ENCODE assay signal across 17 cellular contexts in the genomic region with DNA sequence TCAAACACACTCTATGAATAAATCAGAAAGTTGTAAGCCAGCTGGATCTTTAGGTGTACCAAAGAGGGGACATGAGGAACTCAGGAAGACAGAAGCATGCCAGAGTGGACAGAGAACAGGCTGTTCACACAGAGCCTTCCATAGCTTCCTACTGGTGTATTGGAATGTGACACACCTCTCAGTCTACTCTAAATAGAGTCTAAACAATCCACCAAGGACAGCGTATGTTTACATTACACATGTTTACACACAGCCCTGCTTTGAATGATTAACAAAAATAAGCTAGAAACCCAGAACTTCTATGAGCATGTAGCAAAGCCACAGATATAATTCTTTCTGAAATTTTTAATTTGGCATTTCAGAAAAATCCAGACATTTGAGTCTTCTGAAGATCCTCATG.
"Had no signal": no experiment of that assay in that cellular context is flagged by ENCODE, and none has a peak within 500 bp of the region (broad histone marks: within the 10 kb centered on the region; RNA-seq: fewer than 3 reads in every experiment).

No MANE protein-coding gene starts in this region.

- H3K36me3 Mint-ChIP-seq: memory B cell had no signal

- H3K36me3 ChIP-seq: neutrophil, tibial artery had no signal

- H3K27me3 Mint-ChIP-seq: activated B cell treated with CpG ODN at 0.5 μM for 24 hours; activated CD4-positive, alpha-beta memory T cell treated with anti-CD3 and anti-CD28 coated beads, Interleukin-2, amount 10 ng/mL, durations not matched to agents 7 days and 5 days; memory B cell had no signal

- DNase-seq: activated B cell treated with CpG ODN at 0.5 μM for 24 hours; activated CD4-positive, alpha-beta memory T cell treated with anti-CD3 and anti-CD28 coated beads, Interleukin-2, amount 10 ng/mL, durations not matched to agents 7 days and 5 days; activated CD4-positive, alpha-beta T cell treated with anti-CD3 and anti-CD28 coated beads for 4 hours; activated naive CD4-positive, alpha-beta T cell treated with anti-CD3 and anti-CD28 coated beads for 36 hours; activated T-cell treated with anti-CD3 and anti-CD28 coated beads, Interleukin-2, amount 50 U/mL, for 1 hour; body of pancreas; dermis blood vessel endothelial cell; effector memory CD4-positive, alpha-beta T cell; left cardiac atrium; natural killer cell; stimulated activated naive CD8-positive, alpha-beta T cell treated with anti-CD3 and anti-CD28 coated beads, Interleukin-15, Interleukin-2, amounts not matched to agents 100 U/mL and 50 U/mL, for 24 hours; substantia nigra; T-helper 9 cell; tibial artery had no signal

- ATAC-seq: body of pancreas; left cardiac atrium; natural killer cell; stimulated activated naive CD8-positive, alpha-beta T cell treated with anti-CD3 and anti-CD28 coated beads, Interleukin-15, Interleukin-2, amounts not matched to agents 100 U/mL and 50 U/mL, for 24 hours had no signal

- H3K4me3 Mint-ChIP-seq: activated B cell treated with CpG ODN at 0.5 μM for 24 hours; activated CD4-positive, alpha-beta memory T cell treated with anti-CD3 and anti-CD28 coated beads, Interleukin-2, amount 10 ng/mL, durations not matched to agents 7 days and 5 days; activated naive CD4-positive, alpha-beta T cell treated with anti-CD3 and anti-CD28 coated beads for 36 hours; memory B cell; natural killer cell had no signal

- H3K4me3 ChIP-seq: body of pancreas, tibial artery had no signal

- H3K27me3 ChIP-seq: body of pancreas, neutrophil, tibial artery had no signal

- H3K4me1 Mint-ChIP-seq: activated B cell treated with CpG ODN at 0.5 μM for 24 hours; activated CD4-positive, alpha-beta memory T cell treated with anti-CD3 and anti-CD28 coated beads, Interleukin-2, amount 10 ng/mL, durations not matched to agents 7 days and 5 days; memory B cell; natural killer cell had no signal

- H3K27ac ChIP-seq: body of pancreas, neutrophil, tibial artery had no signal

- H3K9me3 ChIP-seq: body of pancreas, neutrophil, tibial artery had no signal

- H3K27ac Mint-ChIP-seq: activated B cell treated with CpG ODN at 0.5 μM for 24 hours; activated CD4-positive, alpha-beta memory T cell treated with anti-CD3 and anti-CD28 coated beads, Interleukin-2, amount 10 ng/mL, durations not matched to agents 7 days and 5 days; activated naive CD4-positive, alpha-beta T cell treated with anti-CD3 and anti-CD28 coated beads for 36 hours; activated T-helper 2 cell treated with anti-CD3 and anti-CD28 coated beads, Interferon-gamma antibody, Interleukin-2, Interleukin-4, amounts not matched to agents 10 μg/mL and 5 μg/mL and 100 μg/mL, durations not matched to agents 14 hours and 24 hours and 36 hours; memory B cell; natural killer cell had no signal

- H3K4me1 ChIP-seq: tibial artery had no signal
